8 cellular contexts compared by ENCODE assay signal in the genomic region with DNA sequence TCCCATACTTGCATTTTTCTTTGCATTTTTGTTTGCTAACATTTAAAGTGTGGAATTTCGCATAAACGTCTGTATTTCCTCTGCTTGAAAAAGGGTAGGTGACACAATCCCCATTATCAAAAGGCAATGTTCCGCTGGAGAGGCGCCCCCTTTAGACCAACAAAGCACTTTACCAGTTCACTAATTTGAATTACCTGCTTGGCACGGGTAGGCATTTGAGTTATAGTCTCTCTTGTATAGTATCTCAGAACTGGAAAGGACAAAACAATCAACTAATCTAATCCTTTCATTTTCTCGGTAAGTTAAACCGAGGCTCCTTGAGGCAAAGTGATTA. TPM values are rescaled to one million over a fixed set of nuclear protein-coding genes. Genes with fewer than 3 reads are reported as not detected.
DNase-seq lines count a peak whose midpoint lies in the region; ATAC-seq, FAIRE-seq and TF ChIP-seq lines count a peak whose summit lies in the region.

No MANE protein-coding gene starts in this region.

- no peaks in the 10 kb centered on the region for H3F3A ChIP-seq in PC-3 (ENCODE audit: low read length, unreplicated experiment)

- H3K27ac ChIP-seq in PC-3 (ENCODE audit: low read length): no peak overlapping the region
- H3K27ac ChIP-seq in liver (ENCODE audit: low read depth in 1 of 2, low read length in 2 of 2): no peak overlapping the region
- no peak overlapping the region for H3K27ac ChIP-seq in stomach smooth muscle (ENCODE audit: low read length)

- intact Hi-C loops in PC-3 (cut with micrococcal nuclease): no loop called here

- peak overlapping the region; percentile 98 for H3K4me2 ChIP-seq in PC-3 (ENCODE audit: low read length)

- H2AFZ ChIP-seq in PC-3 (ENCODE audit: low read length): peak overlapping the region; percentile 99

- H3K9me2 ChIP-seq in PC-3 (replicated peaks; ENCODE audit: low read length): no peaks in the 10 kb centered on the region

- peak; percentile 50 for FAIRE-seq in G401.6 (lab: Jason Lieb, UNC)

- CTCF ChIA-PET in PC-3 (lab: Charles Lee): no interaction called here

- TF ChIP-seq CTCF in PC-3 (conservative IDR thresholded peaks at IDR 0.05; ENCODE audit: low read depth, low read length) (peak; percentile 94), liver (IDR thresholded peaks at IDR 0.05; ENCODE audit: low read depth, low read length, missing input control) (no peak)

- H3K36me3 ChIP-seq in PC-3 (ENCODE audit: low read depth, low read length): no peaks in the 10 kb centered on the region
- H3K36me3 ChIP-seq in liver (ENCODE audit: control insufficient read depth in 4 of 4, insufficient read depth in 3 of 4, low read depth in 1 of 4, low read length in 3 of 4): no peaks in the 10 kb centered on the region
- no peaks in the 10 kb centered on the region for H3K36me3 ChIP-seq in stomach smooth muscle (ENCODE audit: control insufficient read depth in 2 of 2, insufficient read depth in 2 of 2, low read length in 2 of 2)

- POLR2A ChIA-PET in PC-3 (lab: Charles Lee; ENCODE audit: unreplicated experiment): no interaction called here

- peaks cover 17% of the 10 kb centered on the region for H3K27me3 ChIP-seq in PC-3 (ENCODE audit: low read length)
- peaks cover 0 to 12% (median 5%) of the 10 kb centered on the region in 4 donors for H3K27me3 ChIP-seq in liver (ENCODE audit: control insufficient read depth in 4 of 4, insufficient read depth in 4 of 4, low read length in 3 of 4)
- H3K27me3 ChIP-seq in stomach smooth muscle (ENCODE audit: control insufficient read depth in 1 of 2, insufficient read depth in 2 of 2, low read length in 2 of 2): peaks cover 9 to 31% of the 10 kb centered on the region in 2 donors

- H3K9ac ChIP-seq in PC-3 (ENCODE audit: low read length) (peak overlapping the region; percentile 57), liver (ENCODE audit: low read depth in 1 of 2, low read length in 2 of 2) (no peak overlapping the region), stomach smooth muscle (ENCODE audit: low read length in 2 of 2) (peak overlapping the region in 1 of 2 donors; percentile 48)

- peak overlapping the region; percentile 86 for H3K4me3 ChIP-seq in PC-3 (ENCODE audit: low read length)
- H3K4me3 ChIP-seq in liver (ENCODE audit: low read depth in 1 of 3, low read length in 3 of 3): peak overlapping the region; percentile 39 to 94 (median 68)
- peak overlapping the region; percentile 81 to 86 for H3K4me3 ChIP-seq in stomach smooth muscle (ENCODE audit: low read length in 2 of 2)

- peaks cover 6% of the 10 kb centered on the region; the same call in 1 of the 2 replicates for H3K4me1 ChIP-seq in PC-3 (ENCODE audit: insufficient read depth, low read length)
- peaks cover 0 to 14% (median 13%) of the 10 kb centered on the region in 4 donors for H3K4me1 ChIP-seq in liver (ENCODE audit: control insufficient read depth in 4 of 4, insufficient read depth in 4 of 4, low read length in 3 of 4)
- H3K4me1 ChIP-seq in stomach smooth muscle (ENCODE audit: control insufficient read depth, insufficient read depth, low read length): peaks cover 6% of the 10 kb centered on the region

- no TSS peak for BruUV-seq in PC-3 (replicated peaks; lab: Mats Ljungman, UMichigan)

- peak; percentile 36 for DNase-seq in HPDE6-E6E7 (ENCODE audit: extremely low spot score)
- DNase-seq in PC-3: no peak
- peak; percentile 60 for DNase-seq in cerebellar cortex (ENCODE audit: low spot score)
- no peak for DNase-seq in NK-92 (lab: John Stamatoyannopoulos, UW; ENCODE audit: unreplicated experiment)

- ATAC-seq in GM21423 (IDR thresholded peaks at IDR 0.05; ENCODE audit: unreplicated experiment) (peak; percentile 49), PC-3 (peak; percentile 44)

- 2% methylated on average over 7 of the region's 7 CpGs for WGBS in liver

- peak in 1 of 2 donors; percentile 28 for TF ChIP-seq RAD21 in liver (IDR thresholded peaks at IDR 0.05)

- no peaks in the 10 kb centered on the region for H4K20me1 ChIP-seq in PC-3 (ENCODE audit: low read length)

- H3K79me2 ChIP-seq in PC-3 (ENCODE audit: low read length): no peaks in the 10 kb centered on the region

- H3K9me3 ChIP-seq in PC-3 (ENCODE audit: low read length) (no peaks in the 10 kb centered on the region), liver (ENCODE audit: control insufficient read depth in 4 of 4, low read length in 3 of 4) (no peaks in the 10 kb centered on the region), stomach smooth muscle (ENCODE audit: control insufficient read depth in 2 of 2, low read length in 2 of 2) (no peaks in the 10 kb centered on the region)

TF ChIP-seq in liver, 16 proteins besides CTCF, POLR2A, EP300 and RAD21:
- TF ChIP-seq NR2F2 (IDR thresholded peaks at IDR 0.05) (no peak), SP1 (IDR thresholded peaks at IDR 0.05) (no peak), YY1 (IDR thresholded peaks at IDR 0.05) (no peak), EGR1 (IDR thresholded peaks at IDR 0.05; ENCODE audit: low read depth in 2 of 2) (no peak), FOXA2 (IDR thresholded peaks at IDR 0.05) (no peak), HNF4A (conservative IDR thresholded peaks at IDR 0.05) (no peak), JUND (IDR thresholded peaks at IDR 0.05) (no peak), GABPA (IDR thresholded peaks at IDR 0.05 in 1 of 2, conservative IDR thresholded peaks at IDR 0.05 in 1 of 2) (no peak), TAF1 (conservative IDR thresholded peaks at IDR 0.05) (no peak), RXRA (IDR thresholded peaks at IDR 0.05) (no peak), HNF4G (IDR thresholded peaks at IDR 0.05) (no peak), FOXA1 (IDR thresholded peaks at IDR 0.05) (no peak)
- TF ChIP-seq, protein P1, sequence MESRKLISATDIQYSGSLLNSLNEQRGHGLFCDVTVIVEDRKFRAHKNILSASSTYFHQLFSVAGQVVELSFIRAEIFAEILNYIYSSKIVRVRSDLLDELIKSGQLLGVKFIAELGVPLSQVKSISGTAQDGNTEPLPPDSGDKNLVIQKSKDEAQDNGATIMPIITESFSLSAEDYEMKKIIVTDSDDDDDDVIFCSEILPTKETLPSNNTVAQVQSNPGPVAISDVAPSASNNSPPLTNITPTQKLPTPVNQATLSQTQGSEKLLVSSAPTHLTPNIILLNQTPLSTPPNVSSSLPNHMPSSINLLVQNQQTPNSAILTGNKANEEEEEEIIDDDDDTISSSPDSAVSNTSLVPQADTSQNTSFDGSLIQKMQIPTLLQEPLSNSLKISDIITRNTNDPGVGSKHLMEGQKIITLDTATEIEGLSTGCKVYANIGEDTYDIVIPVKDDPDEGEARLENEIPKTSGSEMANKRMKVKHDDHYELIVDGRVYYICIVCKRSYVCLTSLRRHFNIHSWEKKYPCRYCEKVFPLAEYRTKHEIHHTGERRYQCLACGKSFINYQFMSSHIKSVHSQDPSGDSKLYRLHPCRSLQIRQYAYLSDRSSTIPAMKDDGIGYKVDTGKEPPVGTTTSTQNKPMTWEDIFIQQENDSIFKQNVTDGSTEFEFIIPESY (IDR thresholded peaks at IDR 0.05): no peak
- TF ChIP-seq, protein P2, sequence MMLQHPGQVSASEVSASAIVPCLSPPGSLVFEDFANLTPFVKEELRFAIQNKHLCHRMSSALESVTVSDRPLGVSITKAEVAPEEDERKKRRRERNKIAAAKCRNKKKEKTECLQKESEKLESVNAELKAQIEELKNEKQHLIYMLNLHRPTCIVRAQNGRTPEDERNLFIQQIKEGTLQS (IDR thresholded peaks at IDR 0.05): no peak
- TF ChIP-seq, protein P3, sequence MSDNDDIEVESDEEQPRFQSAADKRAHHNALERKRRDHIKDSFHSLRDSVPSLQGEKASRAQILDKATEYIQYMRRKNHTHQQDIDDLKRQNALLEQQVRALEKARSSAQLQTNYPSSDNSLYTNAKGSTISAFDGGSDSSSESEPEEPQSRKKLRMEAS (IDR thresholded peaks at IDR 0.05): no peak
- TF ChIP-seq, protein P4, sequence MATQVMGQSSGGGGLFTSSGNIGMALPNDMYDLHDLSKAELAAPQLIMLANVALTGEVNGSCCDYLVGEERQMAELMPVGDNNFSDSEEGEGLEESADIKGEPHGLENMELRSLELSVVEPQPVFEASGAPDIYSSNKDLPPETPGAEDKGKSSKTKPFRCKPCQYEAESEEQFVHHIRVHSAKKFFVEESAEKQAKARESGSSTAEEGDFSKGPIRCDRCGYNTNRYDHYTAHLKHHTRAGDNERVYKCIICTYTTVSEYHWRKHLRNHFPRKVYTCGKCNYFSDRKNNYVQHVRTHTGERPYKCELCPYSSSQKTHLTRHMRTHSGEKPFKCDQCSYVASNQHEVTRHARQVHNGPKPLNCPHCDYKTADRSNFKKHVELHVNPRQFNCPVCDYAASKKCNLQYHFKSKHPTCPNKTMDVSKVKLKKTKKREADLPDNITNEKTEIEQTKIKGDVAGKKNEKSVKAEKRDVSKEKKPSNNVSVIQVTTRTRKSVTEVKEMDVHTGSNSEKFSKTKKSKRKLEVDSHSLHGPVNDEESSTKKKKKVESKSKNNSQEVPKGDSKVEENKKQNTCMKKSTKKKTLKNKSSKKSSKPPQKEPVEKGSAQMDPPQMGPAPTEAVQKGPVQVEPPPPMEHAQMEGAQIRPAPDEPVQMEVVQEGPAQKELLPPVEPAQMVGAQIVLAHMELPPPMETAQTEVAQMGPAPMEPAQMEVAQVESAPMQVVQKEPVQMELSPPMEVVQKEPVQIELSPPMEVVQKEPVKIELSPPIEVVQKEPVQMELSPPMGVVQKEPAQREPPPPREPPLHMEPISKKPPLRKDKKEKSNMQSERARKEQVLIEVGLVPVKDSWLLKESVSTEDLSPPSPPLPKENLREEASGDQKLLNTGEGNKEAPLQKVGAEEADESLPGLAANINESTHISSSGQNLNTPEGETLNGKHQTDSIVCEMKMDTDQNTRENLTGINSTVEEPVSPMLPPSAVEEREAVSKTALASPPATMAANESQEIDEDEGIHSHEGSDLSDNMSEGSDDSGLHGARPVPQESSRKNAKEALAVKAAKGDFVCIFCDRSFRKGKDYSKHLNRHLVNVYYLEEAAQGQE (IDR thresholded peaks at IDR 0.05): no peak

RNA-seq across cellular contexts. Expression of a gene that starts 0.8 kb away (rescaled TPM):
- 0.04 TPM in 1 of 2 replicates, not detected in the other for total RNA-seq in PC-3 (2014; rRNA removed)
- total RNA-seq in liver: under 1 TPM in 1 of 2 donors, not detected in 1; under 0.01 TPM
- polyA plus RNA-seq in liver: under 1 TPM in 1 of 2 donors, not detected in 1; 0.08 TPM

Comparison
In these comparisons a context has a peak if more than half of its experiments do, and no peak if none do; other contexts are left out.
1. DNase-seq: peak in HPDE6-E6E7 (single experiment) and cerebellar cortex (single experiment); none in PC-3 (single experiment) and NK-92 (single experiment).
2. Peak in every context shown above with its lines, with median percentiles within 50 percentile points of each other: H3K4me3 ChIP-seq.